ENCODE assay signal across 2 cellular contexts in genomic region chr6:96015791-96016776, GRCh38.
TF ChIP-seq lines count a peak whose summit lies in the region.

TSS of gene FUT9 (plus strand) at chr6:96015974. CDS start at chr6:96203156, 187,182 bp downstream.

TF ChIP-seq in WTC11, 78 proteins besides CTCF, POLR2A, EP300 and RAD21 (continues in another document):
- TF ChIP-seq ETV6 (CRISPR knock-in tag; IDR thresholded peaks at IDR 0.05) = peak; percentile 75; the same call in 1 of the 2 replicates
- TF ChIP-seq, protein P1, sequence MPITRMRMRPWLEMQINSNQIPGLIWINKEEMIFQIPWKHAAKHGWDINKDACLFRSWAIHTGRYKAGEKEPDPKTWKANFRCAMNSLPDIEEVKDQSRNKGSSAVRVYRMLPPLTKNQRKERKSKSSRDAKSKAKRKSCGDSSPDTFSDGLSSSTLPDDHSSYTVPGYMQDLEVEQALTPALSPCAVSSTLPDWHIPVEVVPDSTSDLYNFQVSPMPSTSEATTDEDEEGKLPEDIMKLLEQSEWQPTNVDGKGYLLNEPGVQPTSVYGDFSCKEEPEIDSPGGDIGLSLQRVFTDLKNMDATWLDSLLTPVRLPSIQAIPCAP (CRISPR knock-in tag; IDR thresholded peaks at IDR 0.05) = 0 out of 2 replicates have a peak, but pooled peaks have one; percentile 40
- TF ChIP-seq PRDM15 (CRISPR knock-in tag; IDR thresholded peaks at IDR 0.05) = peak; percentile 48; the same call in 1 of the 2 replicates
- TF ChIP-seq MYBL2 (CRISPR knock-in tag; IDR thresholded peaks at IDR 0.05) = peak; percentile 66; the same call in 1 of the 2 replicates
- no peak for TF ChIP-seq ZNF138 (CRISPR knock-in tag; conservative IDR thresholded peaks at IDR 0.05)
- no peak for TF ChIP-seq SMAD4 (CRISPR knock-in tag; IDR thresholded peaks at IDR 0.05)
- TF ChIP-seq GRHL2 (CRISPR knock-in tag; IDR thresholded peaks at IDR 0.05; ENCODE audit: insufficient replicate concordance, severe bottlenecking) = no peak
- TF ChIP-seq STAT6 (CRISPR knock-in tag; conservative IDR thresholded peaks at IDR 0.05; ENCODE audit: low read depth) = no peak
- no peak for TF ChIP-seq MXD4 (CRISPR knock-in tag; IDR thresholded peaks at IDR 0.05; ENCODE audit: borderline replicate concordance)
- TF ChIP-seq KAT7 (CRISPR knock-in tag; IDR thresholded peaks at IDR 0.05; ENCODE audit: borderline replicate concordance) = no peak
- no peak for TF ChIP-seq PRRX2 (CRISPR knock-in tag; IDR thresholded peaks at IDR 0.05)
- no peak for TF ChIP-seq ZNF263 (CRISPR knock-in tag; IDR thresholded peaks at IDR 0.05; ENCODE audit: low read depth)
- no peak for TF ChIP-seq EMX1 (CRISPR knock-in tag; IDR thresholded peaks at IDR 0.05)
- TF ChIP-seq, protein P2, sequence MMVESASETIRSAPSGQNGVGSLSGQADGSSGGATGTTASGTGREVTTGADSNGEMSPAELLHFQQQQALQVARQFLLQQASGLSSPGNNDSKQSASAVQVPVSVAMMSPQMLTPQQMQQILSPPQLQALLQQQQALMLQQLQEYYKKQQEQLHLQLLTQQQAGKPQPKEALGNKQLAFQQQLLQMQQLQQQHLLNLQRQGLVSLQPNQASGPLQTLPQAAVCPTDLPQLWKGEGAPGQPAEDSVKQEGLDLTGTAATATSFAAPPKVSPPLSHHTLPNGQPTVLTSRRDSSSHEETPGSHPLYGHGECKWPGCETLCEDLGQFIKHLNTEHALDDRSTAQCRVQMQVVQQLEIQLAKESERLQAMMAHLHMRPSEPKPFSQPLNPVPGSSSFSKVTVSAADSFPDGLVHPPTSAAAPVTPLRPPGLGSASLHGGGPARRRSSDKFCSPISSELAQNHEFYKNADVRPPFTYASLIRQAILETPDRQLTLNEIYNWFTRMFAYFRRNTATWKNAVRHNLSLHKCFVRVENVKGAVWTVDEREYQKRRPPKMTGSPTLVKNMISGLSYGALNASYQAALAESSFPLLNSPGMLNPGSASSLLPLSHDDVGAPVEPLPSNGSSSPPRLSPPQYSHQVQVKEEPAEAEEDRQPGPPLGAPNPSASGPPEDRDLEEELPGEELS (CRISPR knock-in tag; IDR thresholded peaks at IDR 0.05) = peak; percentile 34; the same call in 1 of the 2 replicates
- no peak for TF ChIP-seq NFATC4 (CRISPR knock-in tag; IDR thresholded peaks at IDR 0.05)
- TF ChIP-seq NFYB (CRISPR knock-in tag; conservative IDR thresholded peaks at IDR 0.05; ENCODE audit: low read depth) = no peak
- TF ChIP-seq ZNF232 (CRISPR knock-in tag; IDR thresholded peaks at IDR 0.05) = no peak
- no peak for TF ChIP-seq FOXJ3 (CRISPR knock-in tag; IDR thresholded peaks at IDR 0.05; ENCODE audit: borderline replicate concordance)
- TF ChIP-seq GABPB1 (CRISPR knock-in tag; IDR thresholded peaks at IDR 0.05) = no peak
- peak; percentile 24 for TF ChIP-seq USF2 (CRISPR knock-in tag; IDR thresholded peaks at IDR 0.05)

TF ChIP-seq in HepG2, 621 proteins besides CTCF, POLR2A, EP300 and RAD21 (continues in another document):
- TF ChIP-seq, protein P3, sequence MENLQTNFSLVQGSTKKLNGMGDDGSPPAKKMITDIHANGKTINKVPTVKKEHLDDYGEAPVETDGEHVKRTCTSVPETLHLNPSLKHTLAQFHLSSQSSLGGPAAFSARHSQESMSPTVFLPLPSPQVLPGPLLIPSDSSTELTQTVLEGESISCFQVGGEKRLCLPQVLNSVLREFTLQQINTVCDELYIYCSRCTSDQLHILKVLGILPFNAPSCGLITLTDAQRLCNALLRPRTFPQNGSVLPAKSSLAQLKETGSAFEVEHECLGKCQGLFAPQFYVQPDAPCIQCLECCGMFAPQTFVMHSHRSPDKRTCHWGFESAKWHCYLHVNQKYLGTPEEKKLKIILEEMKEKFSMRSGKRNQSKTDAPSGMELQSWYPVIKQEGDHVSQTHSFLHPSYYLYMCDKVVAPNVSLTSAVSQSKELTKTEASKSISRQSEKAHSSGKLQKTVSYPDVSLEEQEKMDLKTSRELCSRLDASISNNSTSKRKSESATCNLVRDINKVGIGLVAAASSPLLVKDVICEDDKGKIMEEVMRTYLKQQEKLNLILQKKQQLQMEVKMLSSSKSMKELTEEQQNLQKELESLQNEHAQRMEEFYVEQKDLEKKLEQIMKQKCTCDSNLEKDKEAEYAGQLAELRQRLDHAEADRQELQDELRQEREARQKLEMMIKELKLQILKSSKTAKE (CRISPR knock-in tag; IDR thresholded peaks at IDR 0.05; ENCODE audit: borderline replicate concordance) = no peak
- TF ChIP-seq MYPOP (CRISPR knock-in tag; IDR thresholded peaks at IDR 0.05) (peak; percentile 70; the same call in 1 of the 2 replicates), ZNF343 (CRISPR knock-in tag; IDR thresholded peaks at IDR 0.05) (no peak), POLR2AphosphoS2 (IDR thresholded peaks at IDR 0.05; ENCODE audit: low read depth, low read length) (no peak), TERF1 (CRISPR knock-in tag; IDR thresholded peaks at IDR 0.05) (no peak), CEBPZ (IDR thresholded peaks at IDR 0.05; ENCODE audit: low read length) (no peak), MBNL3 (CRISPR knock-in tag; conservative IDR thresholded peaks at IDR 0.05) (no peak), GLI4 (CRISPR knock-in tag; IDR thresholded peaks at IDR 0.05; ENCODE audit: borderline replicate concordance) (no peak), MEF2D (CRISPR knock-in tag; IDR thresholded peaks at IDR 0.05) (no peak), ZNF552 (CRISPR knock-in tag; IDR thresholded peaks at IDR 0.05; ENCODE audit: borderline replicate concordance) (no peak), SIX1 (CRISPR knock-in tag; IDR thresholded peaks at IDR 0.05; ENCODE audit: borderline replicate concordance) (no peak), RFX1 (IDR thresholded peaks at IDR 0.05) (no peak), CBX5 (CRISPR knock-in tag; IDR thresholded peaks at IDR 0.05; ENCODE audit: borderline replicate concordance) (no peak), ZNF724P (CRISPR knock-in tag; IDR thresholded peaks at IDR 0.05; ENCODE audit: borderline replicate concordance) (no peak), ZNF224 (CRISPR knock-in tag; IDR thresholded peaks at IDR 0.05) (no peak), ZNF569 (CRISPR knock-in tag; IDR thresholded peaks at IDR 0.05; ENCODE audit: borderline replicate concordance) (no peak)
- TF ChIP-seq, protein P4, sequence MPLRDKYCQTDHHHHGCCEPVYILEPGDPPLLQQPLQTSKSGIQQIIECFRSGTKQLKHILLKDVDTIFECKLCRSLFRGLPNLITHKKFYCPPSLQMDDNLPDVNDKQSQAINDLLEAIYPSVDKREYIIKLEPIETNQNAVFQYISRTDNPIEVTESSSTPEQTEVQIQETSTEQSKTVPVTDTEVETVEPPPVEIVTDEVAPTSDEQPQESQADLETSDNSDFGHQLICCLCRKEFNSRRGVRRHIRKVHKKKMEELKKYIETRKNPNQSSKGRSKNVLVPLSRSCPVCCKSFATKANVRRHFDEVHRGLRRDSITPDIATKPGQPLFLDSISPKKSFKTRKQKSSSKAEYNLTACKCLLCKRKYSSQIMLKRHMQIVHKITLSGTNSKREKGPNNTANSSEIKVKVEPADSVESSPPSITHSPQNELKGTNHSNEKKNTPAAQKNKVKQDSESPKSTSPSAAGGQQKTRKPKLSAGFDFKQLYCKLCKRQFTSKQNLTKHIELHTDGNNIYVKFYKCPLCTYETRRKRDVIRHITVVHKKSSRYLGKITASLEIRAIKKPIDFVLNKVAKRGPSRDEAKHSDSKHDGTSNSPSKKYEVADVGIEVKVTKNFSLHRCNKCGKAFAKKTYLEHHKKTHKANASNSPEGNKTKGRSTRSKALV (CRISPR knock-in tag; IDR thresholded peaks at IDR 0.05) = 0 out of 2 replicates have a peak, but pooled peaks have one; percentile 44
- TF ChIP-seq, protein P5, sequence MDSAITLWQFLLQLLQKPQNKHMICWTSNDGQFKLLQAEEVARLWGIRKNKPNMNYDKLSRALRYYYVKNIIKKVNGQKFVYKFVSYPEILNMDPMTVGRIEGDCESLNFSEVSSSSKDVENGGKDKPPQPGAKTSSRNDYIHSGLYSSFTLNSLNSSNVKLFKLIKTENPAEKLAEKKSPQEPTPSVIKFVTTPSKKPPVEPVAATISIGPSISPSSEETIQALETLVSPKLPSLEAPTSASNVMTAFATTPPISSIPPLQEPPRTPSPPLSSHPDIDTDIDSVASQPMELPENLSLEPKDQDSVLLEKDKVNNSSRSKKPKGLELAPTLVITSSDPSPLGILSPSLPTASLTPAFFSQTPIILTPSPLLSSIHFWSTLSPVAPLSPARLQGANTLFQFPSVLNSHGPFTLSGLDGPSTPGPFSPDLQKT (CRISPR knock-in tag; IDR thresholded peaks at IDR 0.05; ENCODE audit: borderline replicate concordance) = no peak
- TF ChIP-seq, protein P6, sequence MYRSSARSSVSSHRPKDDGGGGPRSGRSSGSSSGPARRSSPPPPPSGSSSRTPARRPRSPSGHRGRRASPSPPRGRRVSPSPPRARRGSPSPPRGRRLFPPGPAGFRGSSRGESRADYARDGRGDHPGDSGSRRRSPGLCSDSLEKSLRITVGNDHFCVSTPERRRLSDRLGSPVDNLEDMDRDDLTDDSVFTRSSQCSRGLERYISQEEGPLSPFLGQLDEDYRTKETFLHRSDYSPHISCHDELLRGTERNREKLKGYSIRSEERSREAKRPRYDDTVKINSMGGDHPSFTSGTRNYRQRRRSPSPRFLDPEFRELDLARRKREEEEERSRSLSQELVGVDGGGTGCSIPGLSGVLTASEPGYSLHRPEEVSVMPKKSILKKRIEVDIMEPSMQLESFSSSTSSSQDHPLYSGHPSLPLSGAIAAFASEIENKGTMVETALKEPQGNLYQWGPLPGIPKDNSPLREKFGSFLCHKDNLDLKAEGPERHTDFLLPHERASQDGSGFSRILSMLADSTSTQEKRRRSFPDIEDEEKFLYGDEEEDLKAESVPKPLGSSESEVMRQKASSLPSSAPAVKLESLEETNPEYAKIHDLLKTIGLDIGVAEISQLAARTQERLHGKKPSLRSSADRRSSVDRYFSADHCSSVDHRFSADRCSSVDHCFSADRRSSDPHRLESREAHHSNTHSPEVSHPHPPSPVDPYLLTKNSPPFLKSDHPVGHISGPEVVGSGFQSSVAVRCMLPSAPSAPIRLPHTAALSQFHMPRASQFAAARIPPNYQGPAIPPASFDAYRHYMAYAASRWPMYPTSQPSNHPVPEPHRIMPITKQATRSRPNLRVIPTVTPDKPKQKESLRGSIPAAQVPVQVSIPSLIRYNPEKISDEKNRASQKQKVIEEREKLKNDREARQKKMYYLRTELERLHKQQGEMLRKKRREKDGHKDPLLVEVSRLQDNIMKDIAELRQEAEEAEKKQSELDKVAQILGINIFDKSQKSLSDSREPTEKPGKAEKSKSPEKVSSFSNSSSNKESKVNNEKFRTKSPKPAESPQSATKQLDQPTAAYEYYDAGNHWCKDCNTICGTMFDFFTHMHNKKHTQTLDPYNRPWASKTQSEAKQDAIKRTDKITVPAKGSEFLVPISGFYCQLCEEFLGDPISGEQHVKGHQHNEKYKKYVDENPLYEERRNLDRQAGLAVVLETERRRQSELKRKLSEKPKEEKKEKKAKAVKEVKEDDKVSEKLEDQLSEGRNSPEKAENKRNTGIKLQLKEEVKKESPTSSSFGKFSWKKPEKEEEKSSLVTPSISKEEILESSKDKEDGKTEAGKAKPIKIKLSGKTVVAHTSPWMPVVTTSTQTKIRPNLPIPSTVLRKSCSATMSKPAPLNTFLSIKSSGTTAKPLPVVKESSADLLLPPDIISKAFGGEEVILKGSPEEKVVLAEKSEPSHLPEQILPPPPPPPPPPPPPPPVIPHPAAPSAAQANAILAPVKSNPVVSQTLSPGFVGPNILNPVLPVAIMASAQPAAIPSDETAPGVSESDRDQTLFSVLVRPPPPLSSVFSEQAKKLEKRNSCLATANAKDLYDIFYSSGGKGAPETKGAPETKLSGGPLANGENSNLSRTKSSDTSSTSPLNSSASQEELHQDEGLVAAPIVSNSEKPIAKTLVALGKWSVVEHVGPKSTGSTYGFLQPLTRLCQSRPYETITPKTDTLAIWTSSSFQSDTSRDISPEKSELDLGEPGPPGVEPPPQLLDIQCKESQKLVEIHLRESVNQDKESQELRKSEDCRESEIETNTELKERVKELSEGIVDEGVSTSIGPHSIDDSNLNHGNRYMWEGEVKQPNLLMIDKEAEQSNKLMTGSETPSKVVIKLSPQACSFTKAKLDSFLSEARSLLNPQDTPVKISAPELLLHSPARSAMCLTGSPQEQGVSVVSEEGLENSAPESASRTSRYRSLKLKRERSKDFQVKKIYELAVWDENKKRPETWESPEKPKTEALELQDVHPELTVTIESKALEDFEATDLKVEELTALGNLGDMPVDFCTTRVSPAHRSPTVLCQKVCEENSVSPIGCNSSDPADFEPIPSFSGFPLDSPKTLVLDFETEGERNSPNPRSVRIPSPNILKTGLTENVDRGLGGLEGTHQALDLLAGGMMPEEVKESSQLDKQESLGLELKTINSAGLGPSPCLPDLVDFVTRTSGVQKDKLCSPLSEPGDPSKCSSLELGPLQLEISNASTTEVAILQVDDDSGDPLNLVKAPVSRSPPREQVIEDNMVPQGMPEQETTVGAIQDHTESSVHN (CRISPR knock-in tag; IDR thresholded peaks at IDR 0.05) = no peak
- TF ChIP-seq, protein P7, sequence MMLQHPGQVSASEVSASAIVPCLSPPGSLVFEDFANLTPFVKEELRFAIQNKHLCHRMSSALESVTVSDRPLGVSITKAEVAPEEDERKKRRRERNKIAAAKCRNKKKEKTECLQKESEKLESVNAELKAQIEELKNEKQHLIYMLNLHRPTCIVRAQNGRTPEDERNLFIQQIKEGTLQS (CRISPR knock-in tag; IDR thresholded peaks at IDR 0.05) = no peak
